Comparison of ENCODE assay signal across 12 cellular contexts in genomic region chr15:74773731-74774252, GRCh38. TPM values are rescaled to one million over a fixed set of nuclear protein-coding genes. Genes with fewer than 3 reads are reported as not detected.
DNase-seq lines count a peak whose midpoint lies in the region; ATAC-seq, FAIRE-seq and TF ChIP-seq lines count a peak whose summit lies in the region.
"Had no signal": no experiment of that assay in that cellular context is flagged by ENCODE, and none has a peak within 500 bp of the region (broad histone marks: within the 10 kb centered on the region; RNA-seq: fewer than 3 reads in every experiment).

No MANE protein-coding gene starts in this region.

- WGBS in GM12878 (ENCODE audit: insufficient coverage, insufficient replicate concordance, low lambda C conversion rate, missing lambda C conversion rate), result 39% methylated on average over 5 of the region's 5 CpGs
- WGBS in neuronal stem cell (ENCODE audit: extremely low coverage in 2 of 2, insufficient read length in 2 of 2, insufficient replicate concordance in 1 of 2), 2 donors, result no CpG with 5 or more reads among the region's 5 CpGs

- RAD21 ChIA-PET in GM12878 (lab: Charles Lee; ENCODE audit: unreplicated experiment), result interaction anchor here (1.0 to 25.2 kb wide), 5 partner anchors 16 to 128 kb away, joined by 3 to 1186 read pairs (median 10); partner anchors contain the start of gene CSK

- H3K9ac ChIP-seq in GM12878 (ENCODE audit: control insufficient read depth, insufficient read depth, low read length) (peak overlapping the region; percentile 21; the same call in 1 of the 2 replicates), neuronal stem cell (ENCODE audit: low read depth, low read length, poor library complexity) (no peak overlapping the region)
- H3K9ac ChIP-seq: parathyroid adenoma had no signal

- no peaks in the 10 kb centered on the region for H4K20me1 ChIP-seq in GM12878 (ENCODE audit: control insufficient read depth, insufficient read depth)

- POLR2A ChIA-PET in activated CD4-positive, alpha-beta T cell treated with anti-CD3 and anti-CD28 coated beads for 36 hours (lab: Charles Lee), result interaction anchor here (0.5 to 0.7 kb wide), 2 partner anchors 10 to 169 kb away, joined by 3 read pairs; no protein-coding TSS in a partner anchor
- POLR2A ChIA-PET in GM12878 (lab: Charles Lee), result interaction anchor here (0.6 to 17.5 kb wide), 4 partner anchors 15 to 356 kb away, joined by 6 to 602 read pairs (median 9); partner anchors contain the start of gene CSK

- H3K27ac Mint-ChIP-seq in activated CD4-positive, alpha-beta T cell treated with anti-CD3 and anti-CD28 coated beads for 36 hours, result peak overlapping the region; percentile 42

- H3K27ac ChIP-seq in GM12878 (ENCODE audit: control insufficient read depth, insufficient read depth) (no peak overlapping the region), neuronal stem cell (replicated peaks; ENCODE audit: low read length) (no peak overlapping the region)
- H3K27ac ChIP-seq: parathyroid adenoma had no signal

- intact Hi-C loops in activated CD4-positive, alpha-beta T cell treated with anti-CD3 and anti-CD28 coated beads for 36 hours (cut with DNase I, micrococcal nuclease), result no loop called here
- intact Hi-C loops in GM12878 (cut with micrococcal nuclease; ENCODE audit: unreplicated experiment), result loop anchor here (5.0 kb wide), 1 partner anchor 129 kb away; no protein-coding TSS in a partner anchor
- intact Hi-C loops in posterior vena cava (cut with DNase I), result loop anchor here (5.0 to 10.0 kb wide), 2 partner anchors 174 to 181 kb away; partner anchors contain the start of gene RPP25 (in 1 of the 2)

- H3K36me3 ChIP-seq in GM12878 (ENCODE audit: control insufficient read depth in 2 of 2, insufficient read depth in 2 of 2, low read length in 1 of 2) (no peaks in the 10 kb centered on the region), neuronal stem cell (replicated peaks in 1 of 2; ENCODE audit: control insufficient read depth in 2 of 2, insufficient read depth in 2 of 2, low read length in 2 of 2) (no peaks in the 10 kb centered on the region)

- H3K9me3 ChIP-seq in GM12878 (replicated peaks; ENCODE audit: control insufficient read depth, insufficient read depth, low read length) (no peaks in the 10 kb centered on the region), neuronal stem cell (replicated peaks in 1 of 2; ENCODE audit: control insufficient read depth in 2 of 2, insufficient read depth in 1 of 2, low read depth in 1 of 2, low read length in 2 of 2) (peaks cover 0 to 2% of the 10 kb centered on the region in 2 donors)

- no peak for TF ChIP-seq POLR2A in NB4 (IDR thresholded peaks at IDR 0.05; ENCODE audit: extremely low read depth, insufficient read length)
- no peak for TF ChIP-seq POLR2A in GM12878 (IDR thresholded peaks at IDR 0.05; ENCODE audit: low read depth, low read length)

- no peak for FAIRE-seq in GM12878 (lab: Jason Lieb, UNC)
- FAIRE-seq: endometrium had no signal

- CTCF ChIA-PET in activated CD4-positive, alpha-beta T cell treated with anti-CD3 and anti-CD28 coated beads for 36 hours (lab: Charles Lee), result interaction anchor here (0.7 to 20.2 kb wide), 7 partner anchors 14 to 176 kb away, joined by 3 to 743 read pairs (median 7); partner anchors contain the start of gene CSK
- CTCF ChIA-PET in GM12878 (lab: Yijun Ruan, JAX), result interaction anchor here (1.1 to 19.1 kb wide), 7 partner anchors 16 to 397 kb away, joined by 3 to 1288 read pairs (median 8); partner anchors contain the start of gene CSK

- no peak overlapping the region for H3K18ac ChIP-seq in neuronal stem cell (ENCODE audit: low read length)

- no peaks in the 10 kb centered on the region for H3K79me1 ChIP-seq in neuronal stem cell (ENCODE audit: low read depth, low read length)

- H3K4me2 ChIP-seq in GM12878 (ENCODE audit: control insufficient read depth, insufficient read depth) (no peak overlapping the region), neuronal stem cell (ENCODE audit: insufficient read depth, low read length, poor library complexity, severe bottlenecking) (no peak overlapping the region)

- H3K4me1 ChIP-seq in GM12878 (ENCODE audit: control insufficient read depth, insufficient read depth, low read length) (peaks cover 61% of the 10 kb centered on the region), neuronal stem cell (ENCODE audit: control insufficient read depth in 2 of 2, insufficient read depth in 1 of 2, low read depth in 1 of 2, low read length in 2 of 2) (peaks cover 24 to 31% of the 10 kb centered on the region in 2 donors)
- H3K4me1 ChIP-seq: parathyroid adenoma had no signal

- no peak overlapping the region for H2BK15ac ChIP-seq in neuronal stem cell (ENCODE audit: low read length)

- H2BK12ac ChIP-seq in neuronal stem cell (ENCODE audit: low read length), result no peak overlapping the region

- SMC1A ChIA-PET in GM12878 (lab: Charles Lee; ENCODE audit: uncharacterized antibody, unreplicated experiment), result interaction anchor here (1.2 to 17.6 kb wide), 7 partner anchors 8 to 175 kb away, joined by 4 to 811 read pairs (median 82); partner anchors contain the start of gene CSK

- H4K91ac ChIP-seq in neuronal stem cell (ENCODE audit: low read depth, low read length, poor library complexity), result no peak overlapping the region

- H2AK5ac ChIP-seq in neuronal stem cell (ENCODE audit: low read depth, low read length), result no peak overlapping the region

- no peak overlapping the region for H3K4me3 Mint-ChIP-seq in activated CD4-positive, alpha-beta T cell treated with anti-CD3 and anti-CD28 coated beads for 36 hours

- TF ChIP-seq RAD21 in GM12878 (IDR thresholded peaks at IDR 0.05; ENCODE audit: insufficient read depth, low read depth, low read length), result no peak

- no peak for TF ChIP-seq EP300 in GM12878 (IDR thresholded peaks at IDR 0.05; ENCODE audit: borderline replicate concordance in 1 of 2, control insufficient read depth in 1 of 2, low read depth in 2 of 2, low read length in 2 of 2)

- H2BK5ac ChIP-seq in neuronal stem cell (ENCODE audit: low read length), result no peak overlapping the region

- DNase-seq in activated CD4-positive, alpha-beta T cell treated with anti-CD3 and anti-CD28 coated beads for 36 hours, result no peak
- no peak for DNase-seq in activated CD4-positive, alpha-beta T cell treated with anti-CD3 and anti-CD28 coated beads, Interleukin-2, amount 50 U/mL, for 1 hour
- DNase-seq in NB4 (ENCODE audit: low read depth) (peak; percentile 52), GM12878 (ENCODE audit: low read depth, low spot score) (no peak), neuronal stem cell (ENCODE audit: low spot score) (no peak), posterior vena cava (ENCODE audit: low spot score) (no peak), NCI-H1048 (lab: John Stamatoyannopoulos, UW) (no peak), kidney glomerular epithelial cell (lab: John Stamatoyannopoulos, UW) (no peak)
- DNase-seq: NCI-H2029 treated with DMSO at 0.1 percent for 48 hours had no signal

- no TSS peak for BruUV-seq in GM12878 (replicated peaks; lab: Mats Ljungman, UMichigan)

- in situ Hi-C loops in GM12878 (cut with MboI), result loop anchor here (5.0 kb wide), 2 partner anchors 141 to 174 kb away; no protein-coding TSS in a partner anchor

- H3K9me3 Mint-ChIP-seq in activated CD4-positive, alpha-beta T cell treated with anti-CD3 and anti-CD28 coated beads for 36 hours (ENCODE audit: low read depth), result no peaks in the 10 kb centered on the region

- no peak overlapping the region for H3K4me3 ChIP-seq in NB4 (ENCODE audit: low read depth, low read length)
- no peak overlapping the region for H3K4me3 ChIP-seq in GM12878
- H3K4me3 ChIP-seq in neuronal stem cell (ENCODE audit: low read length in 2 of 2), result no peak overlapping the region

- no peaks in the 10 kb centered on the region for H3K27me3 Mint-ChIP-seq in activated CD4-positive, alpha-beta T cell treated with anti-CD3 and anti-CD28 coated beads for 36 hours

- no peak overlapping the region for H3K4ac ChIP-seq in neuronal stem cell (ENCODE audit: low read length)

- no peaks in the 10 kb centered on the region for H3K36me3 Mint-ChIP-seq in activated CD4-positive, alpha-beta T cell treated with anti-CD3 and anti-CD28 coated beads for 36 hours (ENCODE audit: low read depth)

- peaks cover 3% of the 10 kb centered on the region for H3K79me2 ChIP-seq in GM12878 (ENCODE audit: control insufficient read depth, insufficient read depth, low read length)
- H3K79me2 ChIP-seq: parathyroid adenoma had no signal

- TF ChIP-seq CTCF in NB4 (IDR thresholded peaks at IDR 0.05; ENCODE audit: low read depth, low read length) (no peak), GM12878 (IDR thresholded peaks at IDR 0.05 in 2 of 3, conservative IDR thresholded peaks at IDR 0.05 in 1 of 3; ENCODE audit: control insufficient read depth in 2 of 3, extremely low read depth in 1 of 3, insufficient read depth in 1 of 3, low read depth in 3 of 3, low read length in 3 of 3) (no peak)

- H3K23ac ChIP-seq in neuronal stem cell (ENCODE audit: low read depth, low read length, poor library complexity), result no peak overlapping the region

- H3K27me3 ChIP-seq in GM12878 (replicated peaks in 1 of 2; ENCODE audit: control insufficient read depth in 2 of 2, insufficient read depth in 2 of 2, low read length in 1 of 2) (no peaks in the 10 kb centered on the region), neuronal stem cell (ENCODE audit: control insufficient read depth in 3 of 3, insufficient read depth in 3 of 3, low read depth in 1 of 3, low read length in 3 of 3) (peaks cover 0 to 10% (median 3%) of the 10 kb centered on the region in 3 experiments)

- no peak for ATAC-seq in activated CD4-positive, alpha-beta T cell treated with anti-CD3 and anti-CD28 coated beads for 36 hours
- ATAC-seq in GM12878, result no peak

- H4K8ac ChIP-seq in neuronal stem cell (ENCODE audit: low read depth, low read length), result no peak overlapping the region

- H2AFZ ChIP-seq in GM12878 (ENCODE audit: control insufficient read depth, low read depth, low read length), result no peak overlapping the region
- H2AFZ ChIP-seq in neuronal stem cell (ENCODE audit: low read length), result peak overlapping the region; percentile 25
- H2AFZ ChIP-seq: parathyroid adenoma had no signal

- H3K4me1 Mint-ChIP-seq in activated CD4-positive, alpha-beta T cell treated with anti-CD3 and anti-CD28 coated beads for 36 hours, result peaks cover 58% of the 10 kb centered on the region

- no peak overlapping the region for H2BK120ac ChIP-seq in neuronal stem cell (ENCODE audit: low read depth, low read length)

- no peak overlapping the region for H3K14ac ChIP-seq in neuronal stem cell (ENCODE audit: low read length)

RNA-seq across cellular contexts. Expression of gene CSK, which starts 8.1 kb away (rescaled TPM):
- total RNA-seq in activated CD4-positive, alpha-beta T cell treated with anti-CD3 and anti-CD28 coated beads for 36 hours, result 100 to 1,000 TPM; 229 to 272 TPM
- 239 and 258 TPM in 2 replicates for total RNA-seq in GM12878 (2013; cell fraction: nucleolus; rRNA removed)
- total RNA-seq in GM12878 (2014; rRNA removed) (70.9 and 77.3 TPM in 2 replicates), GM12878 (2014; rRNA removed; fragmentation: Illumina TruSeq; extraction: Trizol) (68.1 and 70.9 TPM in 2 replicates), GM12878 (2021) (313 and 327 TPM in 2 replicates), posterior vena cava (10 to 100 TPM; 29.6 to 31.8 TPM)
- 88.8 TPM for polyA plus RNA-seq in GM12878 (2011; ENCODE audit: low read depth)
- polyA plus RNA-seq in GM12878 (2011; rRNA removed) (54.2 and 107 TPM in 2 replicates), GM12878 (2014; fragmentation: Illumina TruSeq; extraction: Trizol) (39.6 and 132 TPM in 2 replicates), GM12878 (2014; fragmentation: Nextera tagmentation; extraction: Ambion mirVana) (10 to 100 TPM in 1 of 2 experiments, 1 to 10 TPM in 1; 3.4 to 11.5 TPM), GM12878 (2014; rRNA removed) (134 and 172 TPM in 2 replicates), GM12878 (2016; fragmentation: Nextera tagmentation; extraction: Ambion mirVana) (10 to 100 TPM; 53.4 to 74.3 TPM)
- polyA plus RNA-seq in GM12878 (2011; cell fraction: cytosol; rRNA removed), result 137 and 141 TPM in 2 replicates
- 436 and 515 TPM in 2 replicates for polyA plus RNA-seq in GM12878 (2011; cell fraction: nucleus; rRNA removed)
- 170 and 175 TPM in 2 replicates for polyA plus RNA-seq in GM12878 (2012)
- polyA minus RNA-seq in GM12878 (2011; rRNA and poly(A)+ RNA removed), result 134 and 177 TPM in 2 replicates
- 98.8 and 103 TPM in 2 replicates for polyA minus RNA-seq in GM12878 (2011; cell fraction: cytosol; rRNA and poly(A)+ RNA removed)
- 80.9 and 166 TPM in 2 replicates for polyA minus RNA-seq in GM12878 (2011; cell fraction: nucleus; rRNA and poly(A)+ RNA removed)
- 40.7 TPM for polyA plus RNA-seq in neuronal stem cell (2013, experiment 1 of 2)
- polyA plus RNA-seq in neuronal stem cell (2013, experiment 2 of 2), result 40.4 TPM

RNA-seq across cellular contexts. Expression of gene CYP1A2, which starts 25.1 kb away (rescaled TPM):
- total RNA-seq in activated CD4-positive, alpha-beta T cell treated with anti-CD3 and anti-CD28 coated beads for 36 hours, result not detected
- not detected in 2 replicates for total RNA-seq in GM12878 (2013; cell fraction: nucleolus; rRNA removed)
- not detected in 2 replicates for total RNA-seq in GM12878 (2014; rRNA removed)
- not detected in 2 replicates for total RNA-seq in GM12878 (2014; rRNA removed; fragmentation: Illumina TruSeq; extraction: Trizol)
- not detected in 2 replicates for total RNA-seq in GM12878 (2021)
- not detected for polyA plus RNA-seq in GM12878 (2011; ENCODE audit: low read depth)
- polyA plus RNA-seq in GM12878 (2011; rRNA removed), result 0.03 TPM in 1 of 2 replicates, not detected in the other
- polyA plus RNA-seq in GM12878 (2011; cell fraction: cytosol; rRNA removed), result not detected in 2 replicates
- polyA plus RNA-seq in GM12878 (2011; cell fraction: nucleus; rRNA removed), result not detected in 2 replicates
- not detected in 2 replicates for polyA plus RNA-seq in GM12878 (2012)
- polyA plus RNA-seq in GM12878 (2014; fragmentation: Illumina TruSeq; extraction: Trizol), result not detected in 2 replicates
- polyA plus RNA-seq in GM12878 (2014; fragmentation: Nextera tagmentation; extraction: Ambion mirVana), result not detected
- polyA plus RNA-seq in GM12878 (2014; rRNA removed), result not detected in 2 replicates
- under 1 TPM; 0.05 to 0.09 TPM for polyA plus RNA-seq in GM12878 (2016; fragmentation: Nextera tagmentation; extraction: Ambion mirVana)
- polyA minus RNA-seq in GM12878 (2011; rRNA and poly(A)+ RNA removed), result not detected in 2 replicates
- polyA minus RNA-seq in GM12878 (2011; cell fraction: cytosol; rRNA and poly(A)+ RNA removed), result not detected in 2 replicates
- polyA minus RNA-seq in GM12878 (2011; cell fraction: nucleus; rRNA and poly(A)+ RNA removed), result not detected in 2 replicates
- not detected for polyA plus RNA-seq in neuronal stem cell (2013, experiment 1 of 2)
- polyA plus RNA-seq in neuronal stem cell (2013, experiment 2 of 2), result not detected
- not detected for total RNA-seq in posterior vena cava
- total RNA-seq: T-helper 1 cell treated with Interleukin-12 subunit alpha and Interleukin-12 subunit beta and Interleukin-4 antibody, amounts not matched to agents 30 ng/mL and 1 ng/mL, for 36 hours had no signal

RNA-seq across cellular contexts. Expression of gene LMAN1L, which starts 38.8 kb away (rescaled TPM):
- under 1 TPM in 1 of 2 experiments, not detected in 1; 0.25 TPM for total RNA-seq in activated CD4-positive, alpha-beta T cell treated with anti-CD3 and anti-CD28 coated beads for 36 hours
- total RNA-seq in GM12878 (2013; cell fraction: nucleolus; rRNA removed), result 0.47 and 0.61 TPM in 2 replicates
- not detected in 2 replicates for total RNA-seq in GM12878 (2014; rRNA removed)
- not detected in 2 replicates for total RNA-seq in GM12878 (2014; rRNA removed; fragmentation: Illumina TruSeq; extraction: Trizol)
- not detected in 2 replicates for total RNA-seq in GM12878 (2021)
- not detected for polyA plus RNA-seq in GM12878 (2011; ENCODE audit: low read depth)
- not detected in 2 replicates for polyA plus RNA-seq in GM12878 (2011; rRNA removed)
- not detected in 2 replicates for polyA plus RNA-seq in GM12878 (2011; cell fraction: cytosol; rRNA removed)
- polyA plus RNA-seq in GM12878 (2011; cell fraction: nucleus; rRNA removed), result 0.16 and 0.76 TPM in 2 replicates
- 0.20 and 0.32 TPM in 2 replicates for polyA plus RNA-seq in GM12878 (2012)
- polyA plus RNA-seq in GM12878 (2014; fragmentation: Illumina TruSeq; extraction: Trizol), result not detected in 2 replicates
- polyA plus RNA-seq in GM12878 (2014; fragmentation: Nextera tagmentation; extraction: Ambion mirVana), result not detected
- polyA plus RNA-seq in GM12878 (2014; rRNA removed), result not detected in 2 replicates
- polyA plus RNA-seq in GM12878 (2016; fragmentation: Nextera tagmentation; extraction: Ambion mirVana), result not detected
- polyA minus RNA-seq in GM12878 (2011; rRNA and poly(A)+ RNA removed), result 0.29 TPM in 1 of 2 replicates, not detected in the other
- polyA minus RNA-seq in GM12878 (2011; cell fraction: cytosol; rRNA and poly(A)+ RNA removed), result not detected in 2 replicates
- polyA minus RNA-seq in GM12878 (2011; cell fraction: nucleus; rRNA and poly(A)+ RNA removed), result not detected in 2 replicates
- polyA plus RNA-seq in neuronal stem cell (2013, experiment 1 of 2), result not detected
- not detected for polyA plus RNA-seq in neuronal stem cell (2013, experiment 2 of 2)
- total RNA-seq in posterior vena cava, result not detected

RNA-seq across cellular contexts. Expression of gene CYP1A1, which starts 48.5 kb away (rescaled TPM):
- 1 to 10 TPM; 2.0 to 2.2 TPM for total RNA-seq in activated CD4-positive, alpha-beta T cell treated with anti-CD3 and anti-CD28 coated beads for 36 hours
- total RNA-seq in GM12878 (2013; cell fraction: nucleolus; rRNA removed), result 0.37 and 0.65 TPM in 2 replicates
- 0.28 TPM in 1 of 2 replicates, not detected in the other for total RNA-seq in GM12878 (2014; rRNA removed)
- 0.09 TPM in 1 of 2 replicates, not detected in the other for total RNA-seq in GM12878 (2014; rRNA removed; fragmentation: Illumina TruSeq; extraction: Trizol)
- not detected in 2 replicates for total RNA-seq in GM12878 (2021)
- polyA plus RNA-seq in GM12878 (2011; ENCODE audit: low read depth), result 0.31 TPM
- polyA plus RNA-seq in GM12878 (2011; rRNA removed), result 0.05 and 0.29 TPM in 2 replicates
- 0.12 and 0.25 TPM in 2 replicates for polyA plus RNA-seq in GM12878 (2011; cell fraction: cytosol; rRNA removed)
- polyA plus RNA-seq in GM12878 (2011; cell fraction: nucleus; rRNA removed), result 0.19 and 0.30 TPM in 2 replicates
- polyA plus RNA-seq in GM12878 (2012), result 0.41 and 0.60 TPM in 2 replicates
- 0.04 TPM in 1 of 2 replicates, not detected in the other for polyA plus RNA-seq in GM12878 (2014; fragmentation: Illumina TruSeq; extraction: Trizol)
- polyA plus RNA-seq in GM12878 (2014; fragmentation: Nextera tagmentation; extraction: Ambion mirVana), result not detected
- 0.04 and 0.22 TPM in 2 replicates for polyA plus RNA-seq in GM12878 (2014; rRNA removed)
- under 1 TPM in 1 of 2 experiments, not detected in 1; 0.71 TPM for polyA plus RNA-seq in GM12878 (2016; fragmentation: Nextera tagmentation; extraction: Ambion mirVana)
- polyA minus RNA-seq in GM12878 (2011; rRNA and poly(A)+ RNA removed), result 0.41 TPM in 1 of 2 replicates, not detected in the other
- not detected in 2 replicates for polyA minus RNA-seq in GM12878 (2011; cell fraction: cytosol; rRNA and poly(A)+ RNA removed)
- 0.36 TPM in 1 of 2 replicates, not detected in the other for polyA minus RNA-seq in GM12878 (2011; cell fraction: nucleus; rRNA and poly(A)+ RNA removed)
- 0.56 TPM for polyA plus RNA-seq in neuronal stem cell (2013, experiment 1 of 2)
- 0.33 TPM for polyA plus RNA-seq in neuronal stem cell (2013, experiment 2 of 2)
- total RNA-seq in posterior vena cava, result under 1 TPM in 1 of 2 donors, not detected in 1; 0.48 TPM

RNA-seq across cellular contexts. Expression of gene CPLX3, which starts 52.6 kb away (rescaled TPM):
- under 1 TPM in 1 of 2 experiments, not detected in 1; 0.11 TPM for total RNA-seq in activated CD4-positive, alpha-beta T cell treated with anti-CD3 and anti-CD28 coated beads for 36 hours
- not detected in 2 replicates for total RNA-seq in GM12878 (2013; cell fraction: nucleolus; rRNA removed)
- total RNA-seq in GM12878 (2014; rRNA removed) (0.11 TPM in 1 of 2 replicates, not detected in the other), GM12878 (2014; rRNA removed; fragmentation: Illumina TruSeq; extraction: Trizol) (not detected in 2 replicates), GM12878 (2021) (not detected in 2 replicates), posterior vena cava (not detected)
- not detected for polyA plus RNA-seq in GM12878 (2011; ENCODE audit: low read depth)
- polyA plus RNA-seq in GM12878 (2011; rRNA removed) (not detected in 2 replicates), GM12878 (2014; fragmentation: Illumina TruSeq; extraction: Trizol) (not detected in 2 replicates), GM12878 (2014; fragmentation: Nextera tagmentation; extraction: Ambion mirVana) (under 1 TPM in 1 of 2 experiments, not detected in 1; 0.02 TPM), GM12878 (2014; rRNA removed) (0.04 TPM in 1 of 2 replicates, not detected in the other), GM12878 (2016; fragmentation: Nextera tagmentation; extraction: Ambion mirVana) (not detected)
- polyA plus RNA-seq in GM12878 (2011; cell fraction: cytosol; rRNA removed), result not detected in 2 replicates
- polyA plus RNA-seq in GM12878 (2011; cell fraction: nucleus; rRNA removed), result 0.16 and 0.24 TPM in 2 replicates
- not detected in 2 replicates for polyA plus RNA-seq in GM12878 (2012)
- not detected in 2 replicates for polyA minus RNA-seq in GM12878 (2011; rRNA and poly(A)+ RNA removed)
- not detected in 2 replicates for polyA minus RNA-seq in GM12878 (2011; cell fraction: cytosol; rRNA and poly(A)+ RNA removed)
- polyA minus RNA-seq in GM12878 (2011; cell fraction: nucleus; rRNA and poly(A)+ RNA removed), result not detected in 2 replicates
- polyA plus RNA-seq in neuronal stem cell (2013, experiment 1 of 2), result 0.03 TPM
- 0.03 TPM for polyA plus RNA-seq in neuronal stem cell (2013, experiment 2 of 2)

Comparison
In these comparisons a context has a peak if more than half of its experiments do, and no peak if none do; other contexts are left out.
1. intact Hi-C loops: an anchor here in GM12878 (5.0 kb wide) and posterior vena cava (5.0 to 10.0 kb wide); none called in activated CD4-positive, alpha-beta T cell treated with anti-CD3 and anti-CD28 coated beads for 36 hours.